ENCODE assay signal across 18 cellular contexts in genomic region chr2:126707941-126708340, GRCh38. TPM values are rescaled to one million over a fixed set of nuclear protein-coding genes. Genes with fewer than 3 reads are reported as not detected.
DNase-seq lines count a peak whose midpoint lies in the region; ATAC-seq and TF ChIP-seq lines count a peak whose summit lies in the region.
"Had no signal": no experiment of that assay in that cellular context is flagged by ENCODE, and none has a peak within 500 bp of the region (broad histone marks: within the 10 kb centered on the region; RNA-seq: fewer than 3 reads in every experiment).

No MANE protein-coding gene starts in this region.

- H3K36me3 ChIP-seq in right atrium auricular region (no peaks in the 10 kb centered on the region), esophagus muscularis mucosa (no peaks in the 10 kb centered on the region)
- H3K36me3 ChIP-seq: HAP-1 had no signal

- peaks cover 0 to 10% of the 10 kb centered on the region in 2 donors for H3K4me1 ChIP-seq in right atrium auricular region
- H3K4me1 ChIP-seq in esophagus muscularis mucosa, result peaks cover 14 to 24% (median 18%) of the 10 kb centered on the region in 4 donors
- H3K4me1 ChIP-seq: HAP-1 had no signal

- H3K9me3 ChIP-seq in right atrium auricular region, result no peaks in the 10 kb centered on the region
- H3K9me3 ChIP-seq in esophagus muscularis mucosa, result no peaks in the 10 kb centered on the region
- H3K9me3 ChIP-seq: HAP-1 had no signal

- H3K4me1 Mint-ChIP-seq in neural crest cell, result peaks cover 7% of the 10 kb centered on the region
- H3K4me1 Mint-ChIP-seq: CD4-positive, alpha-beta memory T cell had no signal

- no peak overlapping the region for H3K4me3 ChIP-seq in right atrium auricular region
- H3K4me3 ChIP-seq in esophagus muscularis mucosa, result no peak overlapping the region
- H3K4me3 ChIP-seq: HAP-1 had no signal

- no peak overlapping the region for H3K27ac ChIP-seq in right atrium auricular region
- no peak overlapping the region for H3K27ac ChIP-seq in esophagus muscularis mucosa (replicated peaks in 1 of 4)
- H3K27ac ChIP-seq: C4-2B had no signal

- H3K36me3 Mint-ChIP-seq in neural crest cell (ENCODE audit: low read depth), result peaks cover 3% of the 10 kb centered on the region
- H3K36me3 Mint-ChIP-seq: CD4-positive, alpha-beta memory T cell had no signal

- 78% methylated on average over 4 of the region's 4 CpGs for WGBS in esophagus muscularis mucosa

- ATAC-seq in Right ventricle myocardium superior (ENCODE audit: poor library complexity), result no peak
- ATAC-seq in HG03354 (IDR thresholded peaks at IDR 0.05; ENCODE audit: poor library complexity, severe bottlenecking, unreplicated experiment), result no peak

- H3K9me3 Mint-ChIP-seq in neural crest cell, result no peaks in the 10 kb centered on the region
- H3K9me3 Mint-ChIP-seq: HFFc6 had no signal

- no peak for TF ChIP-seq POLR2A in esophagus muscularis mucosa (IDR thresholded peaks at IDR 0.05; ENCODE audit: low read depth)

- H3K27me3 ChIP-seq in right atrium auricular region (no peaks in the 10 kb centered on the region), esophagus muscularis mucosa (no peaks in the 10 kb centered on the region)

- no peak overlapping the region for H3K4me3 Mint-ChIP-seq in neural crest cell
- H3K4me3 Mint-ChIP-seq: HFFc6 had no signal

- no peak for TF ChIP-seq EP300 in esophagus muscularis mucosa (IDR thresholded peaks at IDR 0.05)

- H3K27ac Mint-ChIP-seq in neural crest cell (ENCODE audit: unreplicated experiment), result peak overlapping the region; percentile 50
- H3K27ac Mint-ChIP-seq: HFFc6 had no signal

- TF ChIP-seq CTCF in right atrium auricular region (IDR thresholded peaks at IDR 0.05) (no peak), esophagus muscularis mucosa (IDR thresholded peaks at IDR 0.05) (no peak), neural crest cell (conservative IDR thresholded peaks at IDR 0.05) (no peak)

- intact Hi-C loops in Right ventricle myocardium superior (cut with DNase I), result no loop called here
- intact Hi-C loops in esophagus muscularis mucosa (cut with DNase I), result no loop called here

- DNase-seq in right atrium auricular region (ENCODE audit: low spot score) (peak; percentile 28), Right ventricle myocardium superior (no peak), esophagus muscularis mucosa (ENCODE audit: extremely low spot score) (peak; percentile 75), neural crest cell (ENCODE audit: low read depth, low spot score) (no peak), COLO829 (ENCODE audit: low spot score) (no peak), NCI-H774 (lab: John Stamatoyannopoulos, UW) (no peak)
- DNase-seq: 8988T; ACHN; CD4-positive, alpha-beta memory T cell; COR-L47; DMS153; DMS79 treated with DMSO at 0.1 percent for 48 hours; EL; GOT3; HFFc6 had no signal

- no peaks in the 10 kb centered on the region for H3K27me3 Mint-ChIP-seq in neural crest cell (ENCODE audit: low read depth)
- H3K27me3 Mint-ChIP-seq: CD4-positive, alpha-beta memory T cell had no signal

RNA-seq across cellular contexts. Expression of gene GYPC, which starts 52.0 kb away (rescaled TPM):
- 10 to 100 TPM; 53.8 to 74.9 TPM for total RNA-seq in right atrium auricular region
- 111 TPM for total RNA-seq in Right ventricle myocardium superior
- 100 to 1,000 TPM; 119 to 197 (median 167) TPM for total RNA-seq in esophagus muscularis mucosa
- total RNA-seq in neural crest cell, result 84.4 and 89.4 TPM in 2 replicates

Comparison
In these comparisons a context has a peak if more than half of its experiments do, and no peak if none do; other contexts are left out.
1. DNase-seq: peak in right atrium auricular region (single experiment) and esophagus muscularis mucosa (single experiment); none in Right ventricle myocardium superior (single experiment), neural crest cell (single experiment), COLO829 (single experiment) and NCI-H774 (single experiment).